In the genomic region with DNA sequence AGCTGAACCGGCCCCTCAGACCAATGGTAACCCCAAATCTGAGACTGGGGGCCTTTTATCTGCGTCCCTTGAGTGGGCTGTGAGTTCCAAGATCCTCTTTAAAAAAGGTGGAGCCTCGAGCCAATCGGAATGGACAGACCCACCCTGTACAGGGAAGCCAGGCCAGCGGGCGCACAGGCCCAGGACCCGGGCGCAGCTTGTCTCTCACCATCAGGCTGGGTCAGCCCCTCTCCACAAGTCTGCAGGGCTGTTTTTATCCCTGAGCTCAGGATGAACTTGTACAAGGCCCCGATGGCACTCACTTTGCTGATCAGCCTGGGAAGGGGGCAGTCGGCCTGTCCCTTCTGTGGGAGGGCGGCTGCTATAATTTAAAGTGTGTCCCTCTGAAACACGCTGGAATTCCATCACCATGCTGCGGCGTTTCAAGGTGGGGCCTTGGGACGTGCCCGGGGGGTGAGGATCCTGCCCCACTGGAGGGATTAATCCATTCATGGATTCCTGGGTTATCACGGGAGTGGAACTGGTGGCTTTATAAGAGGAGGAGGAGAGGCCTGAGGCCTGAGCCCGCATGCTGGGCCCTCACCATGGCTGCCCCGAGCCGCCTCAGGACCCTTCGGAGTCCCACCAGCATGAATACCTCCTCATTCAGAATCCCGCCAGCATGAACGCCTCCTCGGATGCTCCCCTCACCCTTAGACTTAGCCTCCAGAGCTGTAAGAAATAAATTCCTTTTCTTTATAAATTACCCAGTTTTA, we compare ENCODE assay signal across 26 cellular contexts. TPM values are rescaled to one million over a fixed set of nuclear protein-coding genes. Genes with fewer than 3 reads are reported as not detected.
"Had no signal": no experiment of that assay in that cellular context is flagged by ENCODE, and none has a peak within 500 bp of the region (broad histone marks: within the 10 kb centered on the region; RNA-seq: fewer than 3 reads in every experiment).

No MANE protein-coding gene starts in this region.

- H2AFZ ChIP-seq: PC-9 had no signal

- H3K4me3 ChIP-seq: PC-9, SK-N-MC had no signal

- H3K27ac ChIP-seq: PC-9, SK-N-MC, VCaP had no signal

- ATAC-seq: activated T-helper 17 cell treated with anti-CD3 and anti-CD28 coated beads, Interleukin-2, amount 50 U/mL, for 72 hours; Right ventricle myocardium inferior; T-cell had no signal

- DNase-seq: activated CD4-positive, alpha-beta memory T cell treated with anti-CD3 and anti-CD28 coated beads, Interleukin-2, amount 10 ng/mL, durations not matched to agents 7 days and 5 days; activated CD4-positive, alpha-beta T cell treated with anti-CD3 and anti-CD28 coated beads, Interleukin-2, amount 50 U/mL, for 1 hour; activated CD4-positive, CD25-positive, alpha-beta regulatory T cell; activated gamma-delta T cell; activated naive CD4-positive, alpha-beta T cell treated with anti-CD3 and anti-CD28 coated beads, Interleukin-2, amount 10 ng/mL, durations not matched to agents 7 days and 5 days; activated naive CD8-positive, alpha-beta T cell treated with anti-CD3 and anti-CD28 coated beads for 36 hours; activated T-cell treated with anti-CD3 and anti-CD28 coated beads for 4 hours; activated T-cell treated with anti-CD3 and anti-CD28 coated beads, Interleukin-2, amount 50 U/mL, for 48 hours; Karpas-422; NCI-H1105 treated with DMSO at 0.1 percent for 48 hours; NCI-H1436 treated with DMSO at 0.1 percent for 48 hours; NCI-H187; NCI-H2081; NCI-H510A treated with DMSO at 0.1 percent for 48 hours; NCI-H69; PC-9; T-cell; T-helper 2 cell; T1000 had no signal

- H3K4me2 ChIP-seq: PC-9 had no signal

RNA-seq across cellular contexts. Expression of a gene that starts 14.4 kb away (rescaled TPM):
- total RNA-seq: RPMI7951 had no signal

RNA-seq across cellular contexts. Expression of a gene that starts 32.3 kb away (rescaled TPM):
- total RNA-seq: activated CD4-positive, alpha-beta memory T cell treated with anti-CD3 and anti-CD28 coated beads, Interleukin-2, amount 10 ng/mL, durations not matched to agents 7 days and 5 days; activated CD8-positive, alpha-beta memory T cell treated with anti-CD3 and anti-CD28 coated beads for 36 hours; activated naive CD8-positive, alpha-beta T cell treated with anti-CD3 and anti-CD28 coated beads for 36 hours; activated T-helper 17 cell treated with anti-CD3 and anti-CD28 coated beads, Interleukin-2, amount 50 U/mL, for 72 hours; cardiac septum; Right ventricle myocardium inferior; RPMI7951; T-cell had no signal
